16 cellular contexts compared by ENCODE assay signal in the genomic region with DNA sequence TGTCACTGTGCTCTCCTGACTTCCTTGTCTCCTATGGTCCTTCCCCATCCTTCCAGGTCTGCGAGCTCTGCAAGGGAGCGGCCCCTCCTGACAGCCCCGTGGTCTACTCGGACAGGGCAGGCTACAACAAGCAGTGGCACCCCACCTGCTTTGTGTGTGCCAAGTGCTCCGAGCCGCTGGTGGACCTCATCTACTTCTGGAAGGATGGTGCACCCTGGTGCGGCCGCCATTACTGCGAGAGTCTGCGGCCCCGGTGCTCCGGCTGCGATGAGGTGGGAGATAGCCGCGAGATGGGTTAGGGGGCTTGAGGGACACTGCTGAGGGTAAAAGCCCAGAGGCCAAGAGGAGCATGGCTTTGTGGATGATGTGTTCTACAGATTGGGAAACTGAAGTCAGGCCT.
DNase-seq lines count a peak whose midpoint lies in the region; TF ChIP-seq lines count a peak whose summit lies in the region.
"Had no signal": no experiment of that assay in that cellular context is flagged by ENCODE, and none has a peak within 500 bp of the region (broad histone marks: within the 10 kb centered on the region; RNA-seq: fewer than 3 reads in every experiment).

No MANE protein-coding gene starts in this region.

- H3K9me2 ChIP-seq in OCI-LY7 (ENCODE audit: insufficient read depth, low read length) = no peaks in the 10 kb centered on the region

- no peak overlapping the region for H3K9ac ChIP-seq in neuronal stem cell (ENCODE audit: low read depth, low read length, poor library complexity)
- H3K9ac ChIP-seq: BLaER1 had no signal

- H3K9me3 ChIP-seq in neuronal stem cell (replicated peaks in 1 of 2; ENCODE audit: control insufficient read depth in 2 of 2, insufficient read depth in 1 of 2, low read depth in 1 of 2, low read length in 2 of 2) (no peaks in the 10 kb centered on the region), OCI-LY7 (ENCODE audit: low read length) (no peaks in the 10 kb centered on the region)
- H3K9me3 ChIP-seq: BLaER1 had no signal

- no peak overlapping the region for H3K4me3 Mint-ChIP-seq in chondrocyte (ENCODE audit: unreplicated experiment)
- H3K4me3 Mint-ChIP-seq: B cell; CD14-positive monocyte; CD4-positive, alpha-beta T cell; CD8-positive, alpha-beta memory T cell; GM23338; H9 had no signal

- H3K36me3 ChIP-seq in neuronal stem cell (replicated peaks in 1 of 2; ENCODE audit: control insufficient read depth in 2 of 2, insufficient read depth in 2 of 2, low read length in 2 of 2) (peaks cover 0 to 2% of the 10 kb centered on the region in 2 donors), OCI-LY7 (ENCODE audit: insufficient read depth, low read length) (no peaks in the 10 kb centered on the region)
- H3K36me3 ChIP-seq: BLaER1 had no signal

- H3K9me3 Mint-ChIP-seq in chondrocyte (ENCODE audit: low read depth) = no peaks in the 10 kb centered on the region
- H3K9me3 Mint-ChIP-seq: CD4-positive, alpha-beta T cell; CD8-positive, alpha-beta memory T cell; GM23338; H9 had no signal

- CTCF ChIA-PET in OCI-LY7 (lab: Charles Lee; ENCODE audit: unreplicated experiment) = no interaction called here

- peaks cover 49% of the 10 kb centered on the region for H3K36me3 Mint-ChIP-seq in chondrocyte (ENCODE audit: low read depth)
- H3K36me3 Mint-ChIP-seq: CD14-positive monocyte; CD8-positive, alpha-beta memory T cell had no signal

- H3K4me1 ChIP-seq in neuronal stem cell (ENCODE audit: control insufficient read depth in 2 of 2, insufficient read depth in 1 of 2, low read depth in 1 of 2, low read length in 2 of 2) (peaks cover 0 to 6% of the 10 kb centered on the region in 2 donors), OCI-LY7 (ENCODE audit: insufficient read depth, low read length, poor library complexity, severe bottlenecking) (no peaks in the 10 kb centered on the region)

- no peaks in the 10 kb centered on the region for H3K27me3 ChIP-seq in neuronal stem cell (ENCODE audit: control insufficient read depth in 3 of 3, insufficient read depth in 3 of 3, low read depth in 1 of 3, low read length in 3 of 3)
- H3K27me3 ChIP-seq: BLaER1 had no signal

- no peak overlapping the region for H3K23ac ChIP-seq in neuronal stem cell (ENCODE audit: low read depth, low read length, poor library complexity)

- H4K20me1 ChIP-seq in OCI-LY7 (ENCODE audit: insufficient read depth, low read length) = no peaks in the 10 kb centered on the region
- H4K20me1 ChIP-seq: BLaER1 had no signal

- H2BK120ac ChIP-seq in neuronal stem cell (ENCODE audit: low read depth, low read length) = no peak overlapping the region

- POLR2A ChIA-PET in OCI-LY7 (lab: Charles Lee) = no interaction called here

- H3K4me3 ChIP-seq in neuronal stem cell (ENCODE audit: low read length in 2 of 2) (peak overlapping the region in 1 of 2 donors; percentile 44), OCI-LY7 (ENCODE audit: low read depth, low read length, poor library complexity, severe bottlenecking) (no peak overlapping the region)
- H3K4me3 ChIP-seq: BLaER1, GM23338 had no signal

- peak overlapping the region; percentile 68 for H4K8ac ChIP-seq in neuronal stem cell (ENCODE audit: low read depth, low read length)

- no peak overlapping the region for H4K91ac ChIP-seq in neuronal stem cell (ENCODE audit: low read depth, low read length, poor library complexity)

- H3K27ac Mint-ChIP-seq in chondrocyte (ENCODE audit: unreplicated experiment) = peak overlapping the region; percentile 61
- H3K27ac Mint-ChIP-seq: B cell; CD14-positive monocyte; CD4-positive, alpha-beta T cell; CD8-positive, alpha-beta memory T cell; GM23338 had no signal

- H2AFZ ChIP-seq in neuronal stem cell (ENCODE audit: low read length) = no peak overlapping the region
- no peak overlapping the region for H2AFZ ChIP-seq in OCI-LY7 (ENCODE audit: low read length)
- H2AFZ ChIP-seq: GM23338 had no signal

- H3K79me1 ChIP-seq in neuronal stem cell (ENCODE audit: low read depth, low read length) = no peaks in the 10 kb centered on the region

- BruUV-seq in OCI-LY7 (replicated peaks; lab: Mats Ljungman, UMichigan) = no TSS peak

- no peak overlapping the region for H2BK5ac ChIP-seq in neuronal stem cell (ENCODE audit: low read length)

- H2BK12ac ChIP-seq in neuronal stem cell (ENCODE audit: low read length) = no peak overlapping the region

- H3K27ac ChIP-seq in neuronal stem cell (replicated peaks; ENCODE audit: low read length) (no peak overlapping the region), OCI-LY7 (ENCODE audit: low read depth, low read length, poor library complexity, severe bottlenecking) (no peak overlapping the region)
- H3K27ac ChIP-seq: BLaER1 had no signal

- H3K27me3 Mint-ChIP-seq in chondrocyte (ENCODE audit: low read depth) = no peaks in the 10 kb centered on the region
- H3K27me3 Mint-ChIP-seq: B cell had no signal

- intact Hi-C loops in OCI-LY7 (cut with micrococcal nuclease; ENCODE audit: unreplicated experiment) = no loop called here

- no CpG with 5 or more reads among the region's 15 CpGs for WGBS in neuronal stem cell (ENCODE audit: extremely low coverage in 2 of 2, insufficient read length in 2 of 2, insufficient replicate concordance in 1 of 2), 2 donors

- H2AK5ac ChIP-seq in neuronal stem cell (ENCODE audit: low read depth, low read length) = no peak overlapping the region

- TF ChIP-seq CTCF in chondrocyte (IDR thresholded peaks at IDR 0.05) (no peak), OCI-LY7 (conservative IDR thresholded peaks at IDR 0.05; ENCODE audit: low read length) (no peak)

- DNase-seq in chondrocyte (ENCODE audit: low spot score) (no peak), islet precursor cell (peak; percentile 47), neuronal stem cell (ENCODE audit: low spot score) (no peak), Ammon's horn (ENCODE audit: low spot score) (no peak), OCI-LY7 (ENCODE audit: low spot score) (no peak), DMS53 treated with DMSO at 0.1 percent for 48 hours (lab: John Stamatoyannopoulos, UW; ENCODE audit: unreplicated experiment) (no peak)
- DNase-seq: CD4-positive, alpha-beta T cell; CD8-positive, alpha-beta memory T cell; DMS 273 treated with DMSO at 0.1 percent for 48 hours; DMS79 treated with DMSO at 0.1 percent for 48 hours; GF-D8; H9 had no signal

- no peak overlapping the region for H3K14ac ChIP-seq in neuronal stem cell (ENCODE audit: low read length)

- H3K4ac ChIP-seq in neuronal stem cell (ENCODE audit: low read length) = no peak overlapping the region

- H2BK15ac ChIP-seq in neuronal stem cell (ENCODE audit: low read length) = no peak overlapping the region

- H3K4me2 ChIP-seq in neuronal stem cell (ENCODE audit: insufficient read depth, low read length, poor library complexity, severe bottlenecking) (no peak overlapping the region), OCI-LY7 (ENCODE audit: low read length) (no peak overlapping the region)
- H3K4me2 ChIP-seq: BLaER1, GM23338 had no signal

- H3K4me1 Mint-ChIP-seq in chondrocyte (ENCODE audit: low read depth) = peaks cover 57% of the 10 kb centered on the region
- H3K4me1 Mint-ChIP-seq: CD14-positive monocyte, GM23338, H9 had no signal

- H3K79me2 ChIP-seq in OCI-LY7 (ENCODE audit: insufficient read depth, low read depth, low read length) = no peaks in the 10 kb centered on the region

- no peak overlapping the region for H3K18ac ChIP-seq in neuronal stem cell (ENCODE audit: low read length)
